ENCODE assay signal across 8 cellular contexts in genomic region chr16:53892155-53892554, GRCh38.
DNase-seq lines count a peak whose midpoint lies in the region; ATAC-seq and TF ChIP-seq lines count a peak whose summit lies in the region.

No MANE protein-coding gene starts in this region.

- H3K9me3 ChIP-seq in OCI-LY7 (ENCODE audit: low read length) (no peaks in the 10 kb centered on the region), heart left ventricle (no peaks in the 10 kb centered on the region)

- no peaks in the 10 kb centered on the region for H3K9me3 Mint-ChIP-seq in activated naive CD8-positive, alpha-beta T cell treated with anti-CD3 and anti-CD28 coated beads for 36 hours

- WGBS in heart left ventricle, 4 donors = 7 to 15% (median 9%) methylated on average over 3 of the region's 3 CpGs

- H3K27ac Mint-ChIP-seq in activated naive CD8-positive, alpha-beta T cell treated with anti-CD3 and anti-CD28 coated beads for 36 hours = no peak overlapping the region

- H2AFZ ChIP-seq in OCI-LY7 (ENCODE audit: low read length) = no peak overlapping the region

- peaks cover 9% of the 10 kb centered on the region for H3K36me3 Mint-ChIP-seq in activated naive CD8-positive, alpha-beta T cell treated with anti-CD3 and anti-CD28 coated beads for 36 hours

- POLR2A ChIA-PET in OCI-LY7 (lab: Charles Lee) = no interaction called here

- no peak overlapping the region for H3K4me3 ChIP-seq in OCI-LY7 (ENCODE audit: low read depth, low read length, poor library complexity, severe bottlenecking)
- H3K4me3 ChIP-seq in heart left ventricle = no peak overlapping the region

- intact Hi-C loops in OCI-LY7 (cut with micrococcal nuclease; ENCODE audit: unreplicated experiment) (no loop called here), heart left ventricle (cut with DNase I) (loop anchor here in 5 of 10 donors (5.0 to 10.0 kb wide), 6 partner anchors 293 to 1043 kb away; partner anchors contain the start of genes IRX3 (in 3 of the 5) and IRX5 (in 2 of the 5))

- H3K36me3 ChIP-seq in OCI-LY7 (ENCODE audit: insufficient read depth, low read length) = no peaks in the 10 kb centered on the region
- peaks cover 0 to 26% (median 22%) of the 10 kb centered on the region in 9 donors for H3K36me3 ChIP-seq in heart left ventricle

- CTCF ChIA-PET in OCI-LY7 (lab: Charles Lee; ENCODE audit: unreplicated experiment) = no interaction called here

- BruUV-seq in OCI-LY7 (replicated peaks; lab: Mats Ljungman, UMichigan) = no TSS peak

- H3K9me2 ChIP-seq in OCI-LY7 (ENCODE audit: insufficient read depth, low read length) = no peaks in the 10 kb centered on the region

- peaks cover 15% of the 10 kb centered on the region for H3K4me1 Mint-ChIP-seq in activated naive CD8-positive, alpha-beta T cell treated with anti-CD3 and anti-CD28 coated beads for 36 hours

- DNase-seq in Daoy (ENCODE audit: low read depth) (peak; percentile 44), HT-29 (ENCODE audit: low spot score) (peak; percentile 61), OCI-LY7 (ENCODE audit: low spot score) (peak; percentile 27), heart left ventricle (peak in 2 of 5 donors; percentile 32 to 48), retina (peak; percentile 72)
- peak; percentile 28 for DNase-seq in activated naive CD8-positive, alpha-beta T cell treated with anti-CD3 and anti-CD28 coated beads for 36 hours

- no peak overlapping the region for H3K4me2 ChIP-seq in OCI-LY7 (ENCODE audit: low read length)

- peak; percentile 83 for TF ChIP-seq CTCF in OCI-LY7 (conservative IDR thresholded peaks at IDR 0.05; ENCODE audit: low read length)
- peak; percentile 59 to 83 (median 74) for TF ChIP-seq CTCF in heart left ventricle (IDR thresholded peaks at IDR 0.05)

- no peak for TF ChIP-seq POLR2A in heart left ventricle (IDR thresholded peaks at IDR 0.05)

- H3K4me3 Mint-ChIP-seq in activated naive CD8-positive, alpha-beta T cell treated with anti-CD3 and anti-CD28 coated beads for 36 hours = no peak overlapping the region

- no peaks in the 10 kb centered on the region for H3K27me3 Mint-ChIP-seq in activated naive CD8-positive, alpha-beta T cell treated with anti-CD3 and anti-CD28 coated beads for 36 hours

- H4K20me1 ChIP-seq in OCI-LY7 (ENCODE audit: insufficient read depth, low read length) = no peaks in the 10 kb centered on the region

- H3K79me2 ChIP-seq in OCI-LY7 (ENCODE audit: insufficient read depth, low read depth, low read length) = no peaks in the 10 kb centered on the region

- no peaks in the 10 kb centered on the region for H3K27me3 ChIP-seq in heart left ventricle

- peak in 3 of 4 donors; percentile 66 to 74 (median 69) for ATAC-seq in heart left ventricle
- ATAC-seq in GM19324 (IDR thresholded peaks at IDR 0.05; ENCODE audit: low FRiP score, unreplicated experiment) = no peak
- no peak for ATAC-seq in GM19397 (IDR thresholded peaks at IDR 0.05; ENCODE audit: unreplicated experiment)

- no peaks in the 10 kb centered on the region for H3K4me1 ChIP-seq in OCI-LY7 (ENCODE audit: insufficient read depth, low read length, poor library complexity, severe bottlenecking)
- H3K4me1 ChIP-seq in heart left ventricle = peaks cover 3 to 45% (median 24%) of the 10 kb centered on the region in 12 donors

- H3K27ac ChIP-seq in OCI-LY7 (ENCODE audit: low read depth, low read length, poor library complexity, severe bottlenecking) (no peak overlapping the region), heart left ventricle (no peak overlapping the region)

Comparison
In these comparisons a context has a peak if more than half of its experiments do, and no peak if none do; other contexts are left out.
1. ATAC-seq: peak in heart left ventricle (3 of 4); none in GM19324 (single experiment) and GM19397 (single experiment).